ENCODE assay signal across 29 cellular contexts in genomic region chr2:85330839-85331636, GRCh38. TPM values are rescaled to one million over a fixed set of nuclear protein-coding genes. Genes with fewer than 3 reads are reported as not detected.
DNase-seq lines count a peak whose midpoint lies in the region; ATAC-seq, FAIRE-seq and TF ChIP-seq lines count a peak whose summit lies in the region.
"Had no signal": no experiment of that assay in that cellular context is flagged by ENCODE, and none has a peak within 500 bp of the region (broad histone marks: within the 10 kb centered on the region; RNA-seq: fewer than 3 reads in every experiment).

No MANE protein-coding gene starts in this region.

- H3K4me1 Mint-ChIP-seq in activated T-cell treated with anti-CD3 and anti-CD28 coated beads, Interleukin-2, amount 50 U/mL, for 24 hours (ENCODE audit: low read depth): peaks cover 22% of the 10 kb centered on the region
- H3K4me1 Mint-ChIP-seq in activated T-cell treated with anti-CD3 and anti-CD28 coated beads, Interleukin-2, amount 50 U/mL, for 4 hours (ENCODE audit: low read depth): peaks cover 8% of the 10 kb centered on the region
- peaks cover 32% of the 10 kb centered on the region for H3K4me1 Mint-ChIP-seq in GM23338
- H3K4me1 Mint-ChIP-seq in activated naive CD8-positive, alpha-beta T cell treated with anti-CD3 and anti-CD28 coated beads for 36 hours: peaks cover 8% of the 10 kb centered on the region

- no peaks in the 10 kb centered on the region for H3K9me3 ChIP-seq in OCI-LY3 (ENCODE audit: insufficient read depth, low read length)
- no peaks in the 10 kb centered on the region for H3K9me3 ChIP-seq in K562 (replicated peaks; ENCODE audit: control insufficient read depth, insufficient read depth, low read depth, low read length)
- H3K9me3 ChIP-seq in gastroesophageal sphincter: no peaks in the 10 kb centered on the region
- no peaks in the 10 kb centered on the region for H3K9me3 ChIP-seq in thyroid gland
- H3K9me3 ChIP-seq: BE2C, left lung, neutrophil, SJCRH30 had no signal

- POLR2A ChIA-PET in K562 (lab: Yijun Ruan, JAX): interaction anchor here (0.9 to 1.2 kb wide), 3 partner anchors 13 to 210 kb away, joined by 3 to 4 read pairs (median 4); partner anchors contain the start of gene MAT2A

- H3K27ac ChIP-seq in GM23338 (ENCODE audit: low read depth) (no peak overlapping the region), OCI-LY3 (ENCODE audit: low read length) (no peak overlapping the region), K562 (ENCODE audit: extremely low read depth, low read depth, low read length) (no peak overlapping the region), gastroesophageal sphincter (no peak overlapping the region), thyroid gland (no peak overlapping the region)
- H3K27ac ChIP-seq: left lung, neutrophil, SJCRH30 had no signal

- TF ChIP-seq RAD21 in K562 (CRISPR knock-in tag; conservative IDR thresholded peaks at IDR 0.05 in 1 of 2, IDR thresholded peaks at IDR 0.05 in 1 of 2): no peak

- DNase-seq in activated T-cell treated with anti-CD3 and anti-CD28 coated beads, Interleukin-2, amount 50 U/mL, for 24 hours: no peak
- no peak for DNase-seq in activated T-cell treated with anti-CD3 and anti-CD28 coated beads, Interleukin-2, amount 50 U/mL, for 4 hours
- no peak for DNase-seq in GM23338 (ENCODE audit: low spot score)
- peak in 1 of 4 experiments; percentile 37 for DNase-seq in K562 (ENCODE audit: extremely low read depth in 1 of 4, low spot score in 3 of 4)
- DNase-seq in activated naive CD8-positive, alpha-beta T cell treated with anti-CD3 and anti-CD28 coated beads for 36 hours: no peak
- DNase-seq in thyroid gland: no peak
- DNase-seq: activated naive CD4-positive, alpha-beta T cell treated with anti-CD3 and anti-CD28 coated beads for 36 hours; amniotic stem cell; BE2C; DMS153; HCEC 1CT; left lung; mesenchymal stem cell; NCI-H1092; NCI-H1694 treated with DMSO at 0.1 percent for 48 hours; NCI-H510A treated with DMSO at 0.1 percent for 48 hours; SJCRH30; stimulated activated CD4-positive, alpha-beta T cell treated with anti-CD3 and anti-CD28 coated beads, Interleukin-12 subunit alpha, Interleukin-12 subunit beta, amount 100 ng/mL, for 4 hours; stimulated activated CD4-positive, alpha-beta T cell treated with anti-CD3 and anti-CD28 coated beads, Interleukin-4, amount 100 ng/mL, for 1 hour; substantia nigra; T-helper 1 cell had no signal

- no peaks in the 10 kb centered on the region for H3F3A ChIP-seq in GM23338 (replicated peaks; ENCODE audit: low read depth)

- H3K4me2 ChIP-seq in GM23338 (no peak overlapping the region), OCI-LY3 (ENCODE audit: low read length) (peak overlapping the region; percentile 79), K562 (ENCODE audit: insufficient read depth, low read length) (no peak overlapping the region)

- H4K20me1 ChIP-seq in GM23338 (replicated peaks; ENCODE audit: insufficient read depth) (peaks cover 9% of the 10 kb centered on the region), OCI-LY3 (ENCODE audit: insufficient read depth, low read length) (peaks cover 4% of the 10 kb centered on the region), K562 (replicated peaks; ENCODE audit: control insufficient read depth, insufficient read depth, low read length) (peaks cover 2% of the 10 kb centered on the region)

- H3K4me3 ChIP-seq in GM23338 (no peak overlapping the region), OCI-LY3 (ENCODE audit: low read length) (peak overlapping the region; percentile 48), K562 (no peak overlapping the region), gastroesophageal sphincter (no peak overlapping the region), thyroid gland (replicated peaks in 1 of 3) (no peak overlapping the region)
- H3K4me3 ChIP-seq: left lung, SJCRH30 had no signal

- peaks cover 30% of the 10 kb centered on the region for H3K4me1 ChIP-seq in GM23338 (ENCODE audit: insufficient read depth)
- peaks cover 22% of the 10 kb centered on the region for H3K4me1 ChIP-seq in OCI-LY3 (ENCODE audit: low read length)
- H3K4me1 ChIP-seq in K562 (replicated peaks in 1 of 2; ENCODE audit: control insufficient read depth in 2 of 2, insufficient read depth in 2 of 2, low read length in 2 of 2): peaks cover 12 to 15% of the 10 kb centered on the region in 2 experiments; a peak in 4 of 5 replicates
- peaks cover 0 to 22% (median 11%) of the 10 kb centered on the region in 3 donors for H3K4me1 ChIP-seq in gastroesophageal sphincter
- peaks cover 19% of the 10 kb centered on the region in 2 donors for H3K4me1 ChIP-seq in thyroid gland
- H3K4me1 ChIP-seq: BE2C had no signal

- 0 out of 2 replicates have a peak overlapping the region, but pooled peaks have one; percentile 16 for H2AFZ ChIP-seq in GM23338
- peak overlapping the region; percentile 82 for H2AFZ ChIP-seq in OCI-LY3 (ENCODE audit: low read depth, low read length)
- no peak overlapping the region for H2AFZ ChIP-seq in K562 (ENCODE audit: low read depth, low read length)

- H3K9me2 ChIP-seq in GM23338 (ENCODE audit: insufficient read depth): no peaks in the 10 kb centered on the region

- CTCF ChIA-PET in K562 (lab: Yijun Ruan, JAX; ENCODE audit: low intra/inter-chr PET ratio): no interaction called here

- H3K27me3 ChIP-seq in GM23338 (ENCODE audit: insufficient read depth) (no peaks in the 10 kb centered on the region), OCI-LY3 (ENCODE audit: low read depth, low read length) (no peaks in the 10 kb centered on the region), K562 (ENCODE audit: control insufficient read depth in 2 of 2, insufficient read depth in 2 of 2, low read length in 2 of 2) (no peaks in the 10 kb centered on the region), gastroesophageal sphincter (peaks cover 4% of the 10 kb centered on the region), thyroid gland (no peaks in the 10 kb centered on the region)
- H3K27me3 ChIP-seq: BE2C, left lung, neutrophil, SJCRH30 had no signal

- in situ Hi-C loops in K562 (cut with MboI): no loop called here

- H3K4me3 Mint-ChIP-seq in activated T-cell treated with anti-CD3 and anti-CD28 coated beads, Interleukin-2, amount 50 U/mL, for 24 hours: no peak overlapping the region
- H3K4me3 Mint-ChIP-seq in activated T-cell treated with anti-CD3 and anti-CD28 coated beads, Interleukin-2, amount 50 U/mL, for 4 hours: no peak overlapping the region
- no peak overlapping the region for H3K4me3 Mint-ChIP-seq in GM23338
- no peak overlapping the region for H3K4me3 Mint-ChIP-seq in activated naive CD8-positive, alpha-beta T cell treated with anti-CD3 and anti-CD28 coated beads for 36 hours
- H3K4me3 Mint-ChIP-seq: activated naive CD4-positive, alpha-beta T cell treated with anti-CD3 and anti-CD28 coated beads for 36 hours; stimulated activated memory B cell treated with anti-CD40 and anti-IgM and Interleukin-4, amounts not matched to agents 10 μg/mL and 1 μg/mL and 100 μg/mL, for 72 hours had no signal

- no peak for TF ChIP-seq EP300 in K562 (IDR thresholded peaks at IDR 0.05; ENCODE audit: low read length)
- TF ChIP-seq EP300 in gastroesophageal sphincter (IDR thresholded peaks at IDR 0.05): no peak

- H3K9ac ChIP-seq in OCI-LY3 (ENCODE audit: low read length): peak overlapping the region; percentile 36; the same call in 1 of the 2 replicates
- no peak overlapping the region for H3K9ac ChIP-seq in K562 (ENCODE audit: insufficient read depth in 1 of 2, low read depth in 2 of 2, low read length in 2 of 2)

- FAIRE-seq in K562 (lab: Jason Lieb, UNC): no peak
- FAIRE-seq: GM18507, islet of Langerhans had no signal

- peaks cover 25% of the 10 kb centered on the region for H3K36me3 Mint-ChIP-seq in activated T-cell treated with anti-CD3 and anti-CD28 coated beads, Interleukin-2, amount 50 U/mL, for 24 hours (ENCODE audit: low read depth)
- H3K36me3 Mint-ChIP-seq in activated T-cell treated with anti-CD3 and anti-CD28 coated beads, Interleukin-2, amount 50 U/mL, for 4 hours (ENCODE audit: insufficient read depth): peaks cover 7% of the 10 kb centered on the region
- peaks cover 14% of the 10 kb centered on the region for H3K36me3 Mint-ChIP-seq in GM23338 (ENCODE audit: low read depth)
- H3K36me3 Mint-ChIP-seq in activated naive CD8-positive, alpha-beta T cell treated with anti-CD3 and anti-CD28 coated beads for 36 hours: peaks cover 20% of the 10 kb centered on the region

- BruUV-seq in K562 (replicated peaks; lab: Mats Ljungman, UMichigan): no TSS peak

- H3K27me3 Mint-ChIP-seq in activated T-cell treated with anti-CD3 and anti-CD28 coated beads, Interleukin-2, amount 50 U/mL, for 24 hours: no peaks in the 10 kb centered on the region
- H3K27me3 Mint-ChIP-seq in activated T-cell treated with anti-CD3 and anti-CD28 coated beads, Interleukin-2, amount 50 U/mL, for 4 hours (ENCODE audit: low read depth): no peaks in the 10 kb centered on the region
- peaks cover 9% of the 10 kb centered on the region for H3K27me3 Mint-ChIP-seq in GM23338 (ENCODE audit: insufficient read depth, low read depth, poor library complexity)
- no peaks in the 10 kb centered on the region for H3K27me3 Mint-ChIP-seq in activated naive CD8-positive, alpha-beta T cell treated with anti-CD3 and anti-CD28 coated beads for 36 hours
- H3K27me3 Mint-ChIP-seq: progenitor cell of endocrine pancreas; stimulated activated memory B cell treated with anti-CD40 and anti-IgM and Interleukin-4, amounts not matched to agents 10 μg/mL and 1 μg/mL and 100 μg/mL, for 72 hours had no signal

- TF ChIP-seq CTCF in GM23338 (conservative IDR thresholded peaks at IDR 0.05; ENCODE audit: low read depth in 2 of 2): no peak
- TF ChIP-seq CTCF in OCI-LY3 (IDR thresholded peaks at IDR 0.05; ENCODE audit: low read depth, low read length): no peak
- no peak for TF ChIP-seq CTCF in K562 (IDR thresholded peaks at IDR 0.05 in 2 of 3, conservative IDR thresholded peaks at IDR 0.05 in 1 of 3; ENCODE audit: insufficient read depth in 2 of 3, low read depth in 1 of 3, low read length in 3 of 3)
- no peak for TF ChIP-seq CTCF in gastroesophageal sphincter (IDR thresholded peaks at IDR 0.05)
- TF ChIP-seq CTCF in thyroid gland (IDR thresholded peaks at IDR 0.05): no peak

- no peak for TF ChIP-seq POLR2A in K562 (conservative IDR thresholded peaks at IDR 0.05)
- TF ChIP-seq POLR2A in gastroesophageal sphincter (IDR thresholded peaks at IDR 0.05): no peak
- TF ChIP-seq POLR2A in thyroid gland (IDR thresholded peaks at IDR 0.05): no peak

- intact Hi-C loops in K562 (cut with micrococcal nuclease) (no loop called here), thyroid gland (cut with DNase I) (no loop called here)

- no peaks in the 10 kb centered on the region; the same call in 1 of the 2 replicates for H3K36me3 ChIP-seq in GM23338 (ENCODE audit: insufficient read depth)
- peaks cover 6% of the 10 kb centered on the region for H3K36me3 ChIP-seq in OCI-LY3 (replicated peaks; ENCODE audit: low read depth, low read length)
- H3K36me3 ChIP-seq in K562 (ENCODE audit: control insufficient read depth, insufficient read depth, low read length): peaks cover 6% of the 10 kb centered on the region
- no peaks in the 10 kb centered on the region for H3K36me3 ChIP-seq in gastroesophageal sphincter
- no peaks in the 10 kb centered on the region for H3K36me3 ChIP-seq in thyroid gland
- H3K36me3 ChIP-seq: BE2C, left lung, neutrophil had no signal

- no peak for ATAC-seq in activated T-cell treated with anti-CD3 and anti-CD28 coated beads, Interleukin-2, amount 50 U/mL, for 4 hours
- ATAC-seq in GM23338: peak; percentile 3; the same call in 1 of the 3 replicates
- no peak for ATAC-seq in K562
- ATAC-seq in gastroesophageal sphincter: no peak
- ATAC-seq: left lung; sciatic nerve; stimulated activated memory B cell treated with anti-CD40 and anti-IgM and Interleukin-4, amounts not matched to agents 10 μg/mL and 1 μg/mL and 100 μg/mL, for 72 hours had no signal

- WGBS in K562 (ENCODE audit: insufficient coverage, low coverage, missing lambda C conversion rate): 13% methylated on average over 13 of the region's 13 CpGs
- 60 to 90% methylated on average over 4 to 5 of the region's 13 CpGs for WGBS in gastroesophageal sphincter (ENCODE audit: low coverage in 1 of 2), 2 donors
- 71 to 84% methylated on average over 13 of the region's 13 CpGs for WGBS in thyroid gland, 2 donors

- H3K27ac Mint-ChIP-seq in activated T-cell treated with anti-CD3 and anti-CD28 coated beads, Interleukin-2, amount 50 U/mL, for 24 hours: peak overlapping the region; percentile 33
- no peak overlapping the region for H3K27ac Mint-ChIP-seq in GM23338
- H3K27ac Mint-ChIP-seq in activated naive CD8-positive, alpha-beta T cell treated with anti-CD3 and anti-CD28 coated beads for 36 hours: no peak overlapping the region
- H3K27ac Mint-ChIP-seq: activated naive CD4-positive, alpha-beta T cell treated with anti-CD3 and anti-CD28 coated beads for 36 hours; progenitor cell of endocrine pancreas; stimulated activated memory B cell treated with anti-CD40 and anti-IgM and Interleukin-4, amounts not matched to agents 10 μg/mL and 1 μg/mL and 100 μg/mL, for 72 hours had no signal

- H3K79me2 ChIP-seq in GM23338 (replicated peaks; ENCODE audit: insufficient read depth) (peaks cover 15% of the 10 kb centered on the region), OCI-LY3 (ENCODE audit: low read length) (peaks cover 17% of the 10 kb centered on the region), K562 (ENCODE audit: control insufficient read depth, insufficient read depth, low read length) (peaks cover 18% of the 10 kb centered on the region)

- H3K9me3 Mint-ChIP-seq in activated T-cell treated with anti-CD3 and anti-CD28 coated beads, Interleukin-2, amount 50 U/mL, for 24 hours: no peaks in the 10 kb centered on the region
- no peaks in the 10 kb centered on the region for H3K9me3 Mint-ChIP-seq in activated T-cell treated with anti-CD3 and anti-CD28 coated beads, Interleukin-2, amount 50 U/mL, for 4 hours
- peaks cover 8% of the 10 kb centered on the region for H3K9me3 Mint-ChIP-seq in GM23338
- no peaks in the 10 kb centered on the region for H3K9me3 Mint-ChIP-seq in activated naive CD8-positive, alpha-beta T cell treated with anti-CD3 and anti-CD28 coated beads for 36 hours
- H3K9me3 Mint-ChIP-seq: activated naive CD4-positive, alpha-beta T cell treated with anti-CD3 and anti-CD28 coated beads for 36 hours; stimulated activated memory B cell treated with anti-CD40 and anti-IgM and Interleukin-4, amounts not matched to agents 10 μg/mL and 1 μg/mL and 100 μg/mL, for 72 hours had no signal

- no peaks in the 10 kb centered on the region for H3K9me1 ChIP-seq in K562 (ENCODE audit: control insufficient read depth, insufficient read depth, low read length)

RNA-seq across cellular contexts. Expression of gene TGOLN2, which starts 3.2 kb away (rescaled TPM):
- 10 to 100 TPM; 93.8 to 99.6 (median 98.1) TPM for total RNA-seq in activated T-cell treated with anti-CD3 and anti-CD28 coated beads, Interleukin-2, amount 50 U/mL, for 4 hours
- 48.3 and 49.4 TPM in 2 replicates for total RNA-seq in GM23338 (2014; rRNA removed; shearing (Covaris generic))
- 17.8 and 20.8 TPM in 2 replicates for polyA plus RNA-seq in GM23338 (2016; fragmentation: Nextera tagmentation; extraction: Ambion mirVana)
- 117 and 121 TPM in 2 replicates for total RNA-seq in K562 (2011; cell fraction: chromatin; rRNA removed; ENCODE audit: low replicate concordance)
- total RNA-seq in K562 (2011; cell fraction: nucleolus; rRNA removed): 73.6 and 84.5 TPM in 2 replicates
- 118 and 151 TPM in 2 replicates for total RNA-seq in K562 (2011; cell fraction: nucleoplasm; rRNA removed)
- 35.9 and 40.7 TPM in 2 replicates for total RNA-seq in K562 (2014; rRNA removed)
- total RNA-seq in K562 (2014; rRNA removed; fragmentation: Illumina TruSeq; extraction: Trizol): 28.3 and 32.1 TPM in 2 replicates
- total RNA-seq in K562 (2015; rRNA removed; fragmentation: Illumina TruSeq; extraction: Trizol): 30.7 and 31.9 TPM in 2 replicates
- total RNA-seq in K562 (2021): 47.4 and 48.0 TPM in 2 replicates
- polyA plus RNA-seq in K562 (2011; rRNA removed): 38.9 and 61.7 TPM in 2 replicates
- polyA plus RNA-seq in K562 (2011; cell fraction: cytosol; rRNA removed): 33.8 and 36.9 TPM in 2 replicates
- 42.9 and 60.6 TPM in 2 replicates for polyA plus RNA-seq in K562 (2011; cell fraction: nucleus; rRNA removed)
- 35.4 and 54.6 TPM in 2 replicates for polyA plus RNA-seq in K562 (2012)
- 60.5 and 66.5 TPM in 2 replicates for polyA plus RNA-seq in K562 (2014; fragmentation: Illumina TruSeq; extraction: Trizol)
- 10 to 100 TPM; 13.0 to 18.0 TPM for polyA plus RNA-seq in K562 (2014; fragmentation: Nextera tagmentation; extraction: Ambion mirVana)
- polyA plus RNA-seq in K562 (2014; rRNA removed): 52.1 and 53.1 TPM in 2 replicates
- polyA minus RNA-seq in K562 (2011; rRNA and poly(A)+ RNA removed): 27.2 and 44.1 TPM in 2 replicates
- 19.2 and 19.4 TPM in 2 replicates for polyA minus RNA-seq in K562 (2011; cell fraction: cytosol; rRNA and poly(A)+ RNA removed)
- 25.9 and 26.5 TPM in 2 replicates for polyA minus RNA-seq in K562 (2011; cell fraction: nucleus; rRNA and poly(A)+ RNA removed)
- total RNA-seq in gastroesophageal sphincter: 100 to 1,000 TPM; 115 to 153 (median 124) TPM
- 10 to 100 TPM; 74.9 to 77.2 TPM for total RNA-seq in activated naive CD8-positive, alpha-beta T cell treated with anti-CD3 and anti-CD28 coated beads for 36 hours
- total RNA-seq in thyroid gland: 100 to 1,000 TPM; 146 to 207 (median 162) TPM

RNA-seq across cellular contexts. Expression of gene RETSAT, which starts 23.3 kb away (rescaled TPM):
- 10 to 100 TPM; 16.0 to 18.6 (median 16.2) TPM for total RNA-seq in activated T-cell treated with anti-CD3 and anti-CD28 coated beads, Interleukin-2, amount 50 U/mL, for 4 hours
- 12.5 and 16.4 TPM in 2 replicates for total RNA-seq in GM23338 (2014; rRNA removed; shearing (Covaris generic))
- polyA plus RNA-seq in GM23338 (2016; fragmentation: Nextera tagmentation; extraction: Ambion mirVana) (2.3 and 2.6 TPM in 2 replicates), K562 (2011; rRNA removed) (16.8 and 18.3 TPM in 2 replicates), K562 (2014; fragmentation: Illumina TruSeq; extraction: Trizol) (18.7 and 21.6 TPM in 2 replicates), K562 (2014; fragmentation: Nextera tagmentation; extraction: Ambion mirVana) (1 to 10 TPM; 1.9 to 5.6 TPM), K562 (2014; rRNA removed) (13.8 and 16.5 TPM in 2 replicates)
- total RNA-seq in K562 (2011; cell fraction: chromatin; rRNA removed; ENCODE audit: low replicate concordance): 45.6 and 82.8 TPM in 2 replicates
- total RNA-seq in K562 (2011; cell fraction: nucleolus; rRNA removed): 68.5 and 68.6 TPM in 2 replicates
- total RNA-seq in K562 (2011; cell fraction: nucleoplasm; rRNA removed): 61.2 and 66.1 TPM in 2 replicates
- total RNA-seq in K562 (2014; rRNA removed) (12.3 and 15.6 TPM in 2 replicates), K562 (2014; rRNA removed; fragmentation: Illumina TruSeq; extraction: Trizol) (13.2 and 14.4 TPM in 2 replicates), K562 (2015; rRNA removed; fragmentation: Illumina TruSeq; extraction: Trizol) (17.9 and 20.0 TPM in 2 replicates), K562 (2021) (19.5 and 20.1 TPM in 2 replicates), gastroesophageal sphincter (10 to 100 TPM; 29.5 to 61.8 (median 44.9) TPM), thyroid gland (100 to 1,000 TPM in 3 of 4 donors, 10 to 100 TPM in 1; 88.2 to 253 (median 182) TPM)
- 16.5 and 17.9 TPM in 2 replicates for polyA plus RNA-seq in K562 (2011; cell fraction: cytosol; rRNA removed)
- 58.2 and 61.1 TPM in 2 replicates for polyA plus RNA-seq in K562 (2011; cell fraction: nucleus; rRNA removed)
- polyA plus RNA-seq in K562 (2012): 18.6 and 29.4 TPM in 2 replicates
- 17.0 and 18.0 TPM in 2 replicates for polyA minus RNA-seq in K562 (2011; rRNA and poly(A)+ RNA removed)
- 13.9 and 14.6 TPM in 2 replicates for polyA minus RNA-seq in K562 (2011; cell fraction: cytosol; rRNA and poly(A)+ RNA removed)
- polyA minus RNA-seq in K562 (2011; cell fraction: nucleus; rRNA and poly(A)+ RNA removed): 17.0 and 26.4 TPM in 2 replicates
- total RNA-seq in activated naive CD8-positive, alpha-beta T cell treated with anti-CD3 and anti-CD28 coated beads for 36 hours: 10 to 100 TPM; 21.5 to 23.3 TPM

RNA-seq across cellular contexts. Expression of gene ELMOD3, which starts 23.5 kb away (rescaled TPM):
- 1 to 10 TPM; 5.5 to 9.9 (median 8.8) TPM for total RNA-seq in activated T-cell treated with anti-CD3 and anti-CD28 coated beads, Interleukin-2, amount 50 U/mL, for 4 hours
- total RNA-seq in GM23338 (2014; rRNA removed; shearing (Covaris generic)): 7.1 and 8.9 TPM in 2 replicates
- polyA plus RNA-seq in GM23338 (2016; fragmentation: Nextera tagmentation; extraction: Ambion mirVana) (5.9 and 8.6 TPM in 2 replicates), K562 (2011; rRNA removed) (14.5 and 18.7 TPM in 2 replicates), K562 (2014; fragmentation: Illumina TruSeq; extraction: Trizol) (11.1 and 14.3 TPM in 2 replicates), K562 (2014; fragmentation: Nextera tagmentation; extraction: Ambion mirVana) (1 to 10 TPM; 2.7 to 6.4 TPM), K562 (2014; rRNA removed) (14.5 and 14.6 TPM in 2 replicates)
- 51.6 and 62.7 TPM in 2 replicates for total RNA-seq in K562 (2011; cell fraction: chromatin; rRNA removed; ENCODE audit: low replicate concordance)
- 34.3 and 36.0 TPM in 2 replicates for total RNA-seq in K562 (2011; cell fraction: nucleolus; rRNA removed)
- total RNA-seq in K562 (2011; cell fraction: nucleoplasm; rRNA removed): 37.3 and 43.5 TPM in 2 replicates
- total RNA-seq in K562 (2014; rRNA removed) (6.2 and 9.8 TPM in 2 replicates), K562 (2014; rRNA removed; fragmentation: Illumina TruSeq; extraction: Trizol) (10.5 and 11.6 TPM in 2 replicates), K562 (2015; rRNA removed; fragmentation: Illumina TruSeq; extraction: Trizol) (12.4 and 14.5 TPM in 2 replicates), K562 (2021) (7.8 and 9.2 TPM in 2 replicates), gastroesophageal sphincter (10 to 100 TPM; 12.4 to 25.8 (median 18.0) TPM), thyroid gland (10 to 100 TPM; 23.4 to 34.5 (median 31.4) TPM)
- polyA plus RNA-seq in K562 (2011; cell fraction: cytosol; rRNA removed): 11.4 and 12.2 TPM in 2 replicates
- 29.7 and 49.5 TPM in 2 replicates for polyA plus RNA-seq in K562 (2011; cell fraction: nucleus; rRNA removed)
- polyA plus RNA-seq in K562 (2012): 8.8 and 16.0 TPM in 2 replicates
- polyA minus RNA-seq in K562 (2011; rRNA and poly(A)+ RNA removed): 11.0 and 17.1 TPM in 2 replicates
- 2.5 and 4.8 TPM in 2 replicates for polyA minus RNA-seq in K562 (2011; cell fraction: cytosol; rRNA and poly(A)+ RNA removed)
- polyA minus RNA-seq in K562 (2011; cell fraction: nucleus; rRNA and poly(A)+ RNA removed): 11.9 and 12.7 TPM in 2 replicates
- 10 to 100 TPM in 1 of 2 experiments, 1 to 10 TPM in 1; 9.8 to 11.3 TPM for total RNA-seq in activated naive CD8-positive, alpha-beta T cell treated with anti-CD3 and anti-CD28 coated beads for 36 hours
